37 cellular contexts compared by ENCODE assay signal in the genomic region with DNA sequence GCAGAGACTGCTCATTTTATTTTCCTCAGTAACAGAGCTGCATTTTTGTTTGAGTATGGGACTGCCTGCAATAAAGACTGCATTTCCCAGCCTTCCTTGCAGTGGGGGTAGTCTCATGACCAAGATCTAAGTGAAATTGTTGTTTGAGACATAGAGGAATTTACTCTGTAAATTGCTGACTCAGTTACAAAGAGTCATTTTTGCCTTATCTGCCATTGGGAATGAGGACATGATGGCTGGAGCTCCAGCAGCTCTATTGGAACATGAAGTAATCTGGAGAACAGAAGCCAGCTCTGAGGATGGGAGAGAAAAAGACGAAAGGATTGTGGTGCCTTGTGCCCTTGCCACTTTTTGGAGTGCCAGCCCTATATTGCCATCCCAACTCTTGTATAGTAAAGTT. TPM values are rescaled to one million over a fixed set of nuclear protein-coding genes. Genes with fewer than 3 reads are reported as not detected.
"Had no signal": no experiment of that assay in that cellular context is flagged by ENCODE, and none has a peak within 500 bp of the region (broad histone marks: within the 10 kb centered on the region; RNA-seq: fewer than 3 reads in every experiment).

No MANE protein-coding gene starts in this region.

- H3K9me3 ChIP-seq: adrenal gland, body of pancreas, breast epithelium had no signal

- H3K36me3 ChIP-seq: adrenal gland, brain microvascular endothelial cell, breast epithelium had no signal

- H3K4me1 ChIP-seq: adrenal gland, body of pancreas, breast epithelium had no signal

- FAIRE-seq: astrocyte, TTC549 had no signal

- ATAC-seq: activated naive CD4-positive, alpha-beta T cell treated with anti-CD3 and anti-CD28 coated beads, Interleukin-2, amount 50 U/mL, for 72 hours; activated T-cell treated with anti-CD3 and anti-CD28 coated beads, Interleukin-2, amount 50 U/mL, for 4 hours; activated T-cell treated with anti-CD3 and anti-CD28 coated beads, Interleukin-2, amount 50 U/mL, for 72 hours; activated T-helper 17 cell treated with anti-CD3 and anti-CD28 coated beads, Interleukin-2, amount 50 U/mL, for 72 hours; body of pancreas had no signal

- H3K27ac ChIP-seq: adrenal gland, body of pancreas, brain microvascular endothelial cell, breast epithelium, VCaP had no signal

- H3K4me3 ChIP-seq: adrenal gland, body of pancreas, breast epithelium had no signal

- DNase-seq: activated B cell treated with CpG ODN at 0.5 μM for 24 hours; activated CD4-positive, alpha-beta memory T cell treated with anti-CD3 and anti-CD28 coated beads for 36 hours; activated CD4-positive, alpha-beta T cell treated with anti-CD3 and anti-CD28 coated beads for 4 hours; activated CD4-positive, alpha-beta T cell treated with anti-CD3 and anti-CD28 coated beads, Interleukin-2, amount 10 ng/mL, durations not matched to agents 24 days and 14 days; activated CD4-positive, alpha-beta T cell treated with anti-CD3 and anti-CD28 coated beads, Interleukin-2, amount 50 U/mL, for 1 hour; activated CD4-positive, alpha-beta T cell treated with anti-CD3 and anti-CD28 coated beads, Interleukin-2, amount 50 U/mL, for 4 hours; activated CD4-positive, CD25-positive, alpha-beta regulatory T cell treated with anti-CD3 and anti-CD28 coated beads, Interleukin-2, amount 50 U/mL, for 72 hours; activated CD8-positive, alpha-beta memory T cell treated with anti-CD3 and anti-CD28 coated beads, Interleukin-2, amount 50 U/mL, for 4 hours; activated CD8-positive, alpha-beta T cell treated with anti-CD3 and anti-CD28 coated beads for 36 hours; activated effector memory CD4-positive, alpha-beta T cell treated with anti-CD3 and anti-CD28 coated beads, Interleukin-2, amount 50 U/mL, for 16 hours; activated gamma-delta T cell treated with Interleukin-2 at 50 U/mL for 16 hours; activated naive CD4-positive, alpha-beta T cell; activated naive CD4-positive, alpha-beta T cell treated with anti-CD3 and anti-CD28 coated beads for 36 hours; activated naive CD4-positive, alpha-beta T cell treated with anti-CD3 and anti-CD28 coated beads, Interleukin-2, amount 50 U/mL, for 16 hours; activated naive CD8-positive, alpha-beta T cell treated with anti-CD3 and anti-CD28 coated beads for 36 hours; activated T-cell treated with anti-CD3 and anti-CD28 coated beads for 4 hours; activated T-cell treated with anti-CD3 and anti-CD28 coated beads, Interleukin-2, amount 50 U/mL, for 1 hour; activated T-cell treated with anti-CD3 and anti-CD28 coated beads, Interleukin-2, amount 50 U/mL, for 4 hours; activated T-cell treated with anti-CD3 and anti-CD28 coated beads, Interleukin-2, amount 50 U/mL, for 72 hours; amniotic stem cell; aorta; body of pancreas; brain microvascular endothelial cell; central memory CD4-positive, alpha-beta T cell; T-helper 2 cell; T-helper 9 cell had no signal

- H3K27me3 ChIP-seq: adrenal gland, body of pancreas, brain microvascular endothelial cell, breast epithelium had no signal

RNA-seq across cellular contexts. Expression of a gene that starts 2.1 kb away (rescaled TPM):
- total RNA-seq: activated B cell treated with CpG ODN at 0.5 μM for 24 hours; activated CD4-positive, alpha-beta memory T cell treated with anti-CD3 and anti-CD28 coated beads for 36 hours; activated CD4-positive, alpha-beta T cell treated with anti-CD3 and anti-CD28 coated beads, Interleukin-2, amount 10 ng/mL, durations not matched to agents 24 days and 14 days; activated CD8-positive, alpha-beta memory T cell treated with anti-CD3 and anti-CD28 coated beads for 36 hours; activated CD8-positive, alpha-beta T cell treated with anti-CD3 and anti-CD28 coated beads for 36 hours; activated naive CD4-positive, alpha-beta T cell treated with anti-CD3 and anti-CD28 coated beads for 36 hours; activated naive CD4-positive, alpha-beta T cell treated with anti-CD3 and anti-CD28 coated beads, Interleukin-2, amount 50 U/mL, for 72 hours; activated naive CD8-positive, alpha-beta T cell treated with anti-CD3 and anti-CD28 coated beads for 36 hours; activated T-cell treated with anti-CD3 and anti-CD28 coated beads, Interleukin-2, amount 50 U/mL, for 4 hours; activated T-cell treated with anti-CD3 and anti-CD28 coated beads, Interleukin-2, amount 50 U/mL, for 72 hours; activated T-helper 1 cell treated with anti-CD3 and anti-CD28 coated beads, Interleukin-12 subunit alpha, Interleukin-12 subunit beta, Interleukin-2, Interleukin-4 antibody, amounts not matched to agents 30 ng/mL and 10 ng/mL and 1 ng/mL, durations not matched to agents 14 hours and 24 hours and 36 hours; activated T-helper 17 cell treated with anti-CD3 and anti-CD28 coated beads, Interleukin-2, amount 50 U/mL, for 72 hours; adrenal gland; aorta; astrocyte; body of pancreas; breast epithelium; cardiac septum; cerebellum had no signal
- polyA plus RNA-seq: adrenal gland, aorta had no signal

RNA-seq across cellular contexts. Expression of a gene that starts 15.3 kb away (rescaled TPM):
- total RNA-seq: activated B cell treated with CpG ODN at 0.5 μM for 24 hours; activated CD4-positive, alpha-beta memory T cell treated with anti-CD3 and anti-CD28 coated beads for 36 hours; activated CD4-positive, alpha-beta T cell treated with anti-CD3 and anti-CD28 coated beads, Interleukin-2, amount 10 ng/mL, durations not matched to agents 24 days and 14 days; activated CD8-positive, alpha-beta memory T cell treated with anti-CD3 and anti-CD28 coated beads for 36 hours; activated CD8-positive, alpha-beta T cell treated with anti-CD3 and anti-CD28 coated beads for 36 hours; activated naive CD4-positive, alpha-beta T cell treated with anti-CD3 and anti-CD28 coated beads for 36 hours; activated naive CD4-positive, alpha-beta T cell treated with anti-CD3 and anti-CD28 coated beads, Interleukin-2, amount 50 U/mL, for 72 hours; activated naive CD8-positive, alpha-beta T cell treated with anti-CD3 and anti-CD28 coated beads for 36 hours; activated T-cell treated with anti-CD3 and anti-CD28 coated beads, Interleukin-2, amount 50 U/mL, for 4 hours; activated T-cell treated with anti-CD3 and anti-CD28 coated beads, Interleukin-2, amount 50 U/mL, for 72 hours; activated T-helper 1 cell treated with anti-CD3 and anti-CD28 coated beads, Interleukin-12 subunit alpha, Interleukin-12 subunit beta, Interleukin-2, Interleukin-4 antibody, amounts not matched to agents 30 ng/mL and 10 ng/mL and 1 ng/mL, durations not matched to agents 14 hours and 24 hours and 36 hours; activated T-helper 17 cell treated with anti-CD3 and anti-CD28 coated beads, Interleukin-2, amount 50 U/mL, for 72 hours; adrenal gland; aorta; astrocyte; body of pancreas; breast epithelium; cardiac septum; cerebellum had no signal
- polyA plus RNA-seq: adrenal gland, aorta had no signal

RNA-seq across cellular contexts. Expression of a gene that starts 36.1 kb away (rescaled TPM):
- total RNA-seq: activated B cell treated with CpG ODN at 0.5 μM for 24 hours; activated CD4-positive, alpha-beta memory T cell treated with anti-CD3 and anti-CD28 coated beads for 36 hours; activated CD4-positive, alpha-beta T cell treated with anti-CD3 and anti-CD28 coated beads, Interleukin-2, amount 10 ng/mL, durations not matched to agents 24 days and 14 days; activated CD8-positive, alpha-beta memory T cell treated with anti-CD3 and anti-CD28 coated beads for 36 hours; activated CD8-positive, alpha-beta T cell treated with anti-CD3 and anti-CD28 coated beads for 36 hours; activated naive CD4-positive, alpha-beta T cell treated with anti-CD3 and anti-CD28 coated beads for 36 hours; activated naive CD4-positive, alpha-beta T cell treated with anti-CD3 and anti-CD28 coated beads, Interleukin-2, amount 50 U/mL, for 72 hours; activated naive CD8-positive, alpha-beta T cell treated with anti-CD3 and anti-CD28 coated beads for 36 hours; activated T-cell treated with anti-CD3 and anti-CD28 coated beads, Interleukin-2, amount 50 U/mL, for 4 hours; activated T-cell treated with anti-CD3 and anti-CD28 coated beads, Interleukin-2, amount 50 U/mL, for 72 hours; activated T-helper 1 cell treated with anti-CD3 and anti-CD28 coated beads, Interleukin-12 subunit alpha, Interleukin-12 subunit beta, Interleukin-2, Interleukin-4 antibody, amounts not matched to agents 30 ng/mL and 10 ng/mL and 1 ng/mL, durations not matched to agents 14 hours and 24 hours and 36 hours; adrenal gland; aorta; astrocyte; body of pancreas; breast epithelium; cardiac septum; cerebellum had no signal
- polyA plus RNA-seq: adrenal gland, aorta had no signal
